ENCODE assay signal across 8 cellular contexts in the genomic region with DNA sequence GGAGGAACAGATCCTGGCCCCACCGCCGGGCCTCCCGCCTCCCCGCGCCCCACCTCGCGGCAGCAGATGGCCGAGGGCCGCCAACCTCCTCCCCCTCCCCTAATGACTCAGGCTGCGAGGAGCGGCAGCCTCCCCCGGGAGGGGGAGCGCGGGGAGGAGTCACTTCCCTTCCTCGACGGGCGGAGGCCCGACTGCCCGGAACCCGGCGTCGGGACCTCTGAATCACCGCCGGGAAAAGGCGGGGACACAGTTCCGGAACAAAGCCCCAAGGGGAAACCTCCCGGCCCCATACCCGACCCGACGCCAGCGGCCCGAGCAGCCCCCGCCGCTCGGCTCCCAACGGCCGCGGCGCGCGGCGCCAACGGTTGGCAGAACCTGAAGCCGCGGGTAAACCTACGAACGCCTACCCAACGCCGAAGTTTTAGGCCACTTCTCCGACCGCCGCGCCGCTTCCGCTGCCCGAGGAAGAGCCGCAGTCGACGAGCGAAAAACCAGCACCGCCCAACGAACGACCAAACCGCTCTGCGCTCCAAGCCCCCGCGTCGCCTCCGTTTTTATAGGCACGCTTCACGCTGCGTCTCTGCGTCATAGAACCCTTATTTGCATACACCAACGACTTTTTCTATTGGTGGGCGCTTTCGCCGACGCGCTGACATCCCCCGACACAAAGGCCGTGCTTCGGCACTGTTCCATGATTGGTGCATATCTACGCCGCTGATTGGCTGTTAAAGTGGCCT. TPM values are rescaled to one million over a fixed set of nuclear protein-coding genes. Genes with fewer than 3 reads are reported as not detected.
A peak's percentile ranks its signal among the peaks of the same experiment; 100 is the strongest.
DNase-seq lines count a peak whose midpoint lies in the region; ATAC-seq and TF ChIP-seq lines count a peak whose summit lies in the region.

No MANE protein-coding gene starts in this region.

- H3K27ac Mint-ChIP-seq in GM23338 = peak overlapping the region; percentile 99
- H3K27ac Mint-ChIP-seq in activated T-helper 17 cell treated with anti-CD3 and anti-CD28 coated beads, Interleukin-2, amount 50 U/mL, for 72 hours = peak overlapping the region; percentile 98
- H3K27ac Mint-ChIP-seq in natural killer cell = peak overlapping the region; percentile 95 to 99

- no peaks in the 10 kb centered on the region for H3K27me3 ChIP-seq in GM23338 (ENCODE audit: insufficient read depth)

- H3K9me3 Mint-ChIP-seq in GM23338 (peaks cover 4% of the 10 kb centered on the region; the same call in 2 of the 3 replicates), natural killer cell (no peaks in the 10 kb centered on the region)
- H3K9me3 Mint-ChIP-seq in activated T-helper 17 cell treated with anti-CD3 and anti-CD28 coated beads, Interleukin-2, amount 50 U/mL, for 72 hours = no peaks in the 10 kb centered on the region

- H4K20me1 ChIP-seq in GM23338 (replicated peaks; ENCODE audit: insufficient read depth) = peaks cover 18% of the 10 kb centered on the region

- peaks cover 17% of the 10 kb centered on the region for H3K4me1 ChIP-seq in GM23338 (ENCODE audit: insufficient read depth)

- intact Hi-C loops in natural killer cell (cut with micrococcal nuclease) = loop anchor here (1.0 to 5.0 kb wide), 3 partner anchors 15 to 76 kb away; partner anchors contain the start of genes GALK1, UNC13D and WBP2

- H3K4me1 Mint-ChIP-seq in GM23338 = peaks cover 44% of the 10 kb centered on the region
- peaks cover 33% of the 10 kb centered on the region for H3K4me1 Mint-ChIP-seq in activated T-helper 17 cell treated with anti-CD3 and anti-CD28 coated beads, Interleukin-2, amount 50 U/mL, for 72 hours
- H3K4me1 Mint-ChIP-seq in natural killer cell = peaks cover 62 to 70% of the 10 kb centered on the region in 2 donors

- peak overlapping the region; percentile 23; the same call in 1 of the 2 replicates for H3K27ac ChIP-seq in GM23338 (ENCODE audit: low read depth)

- TF ChIP-seq CTCF in GM23338 (conservative IDR thresholded peaks at IDR 0.05; ENCODE audit: low read depth in 2 of 2) (no peak), fibroblast of mammary gland (conservative IDR thresholded peaks at IDR 0.05; ENCODE audit: control insufficient read depth, insufficient read depth, low read depth, low read length) (no peak), natural killer cell (IDR thresholded peaks at IDR 0.05) (peak; percentile 1)

- H3K36me3 Mint-ChIP-seq in GM23338 (ENCODE audit: low read depth) (peaks cover 44% of the 10 kb centered on the region), natural killer cell (peaks cover 29% of the 10 kb centered on the region)
- H3K36me3 Mint-ChIP-seq in activated T-helper 17 cell treated with anti-CD3 and anti-CD28 coated beads, Interleukin-2, amount 50 U/mL, for 72 hours (ENCODE audit: low read depth) = peaks cover 57% of the 10 kb centered on the region

- H3K36me3 ChIP-seq in GM23338 (ENCODE audit: insufficient read depth) = peaks cover 17% of the 10 kb centered on the region; the same call in 1 of the 2 replicates

- H3K4me3 ChIP-seq in GM23338 = peak overlapping the region; percentile 80
- peak overlapping the region; percentile 88 for H3K4me3 ChIP-seq in fibroblast of mammary gland (ENCODE audit: control insufficient read depth, low read depth, low read length)

- no peaks in the 10 kb centered on the region for H3K9me2 ChIP-seq in GM23338 (ENCODE audit: insufficient read depth)

- peaks cover 31% of the 10 kb centered on the region for H3F3A ChIP-seq in GM23338 (replicated peaks; ENCODE audit: low read depth)

- H3K4me2 ChIP-seq in GM23338 = peak overlapping the region; percentile 91

- peak; percentile 99 for DNase-seq in Daoy (ENCODE audit: low read depth)
- DNase-seq in GM23338 (ENCODE audit: low spot score) = peak; percentile 100
- DNase-seq in Kasumi-1 (lab: John Stamatoyannopoulos, UW) = peak; percentile 100
- peak; percentile 99 for DNase-seq in RPMI7951 (ENCODE audit: low read depth)
- DNase-seq in fibroblast of mammary gland (ENCODE audit: low read depth) = peak; percentile 100
- peak; percentile 93 for DNase-seq in natural killer cell
- DNase-seq in stimulated activated naive CD4-positive, alpha-beta T cell (lab: John Stamatoyannopoulos, UW) = peak; percentile 82 to 98 (median 96)

- ATAC-seq in GM23338 (peak; percentile 77), natural killer cell (peak; percentile 51 to 82 (median 70))
- ATAC-seq in activated T-helper 17 cell treated with anti-CD3 and anti-CD28 coated beads, Interleukin-2, amount 50 U/mL, for 72 hours (replicated peaks) = peak; percentile 75

- H3K27me3 Mint-ChIP-seq in GM23338 (ENCODE audit: insufficient read depth, low read depth, poor library complexity) (peaks cover 36% of the 10 kb centered on the region), natural killer cell (ENCODE audit: low read depth in 2 of 2) (peaks cover 0 to 4% of the 10 kb centered on the region in 2 donors)
- H3K27me3 Mint-ChIP-seq in activated T-helper 17 cell treated with anti-CD3 and anti-CD28 coated beads, Interleukin-2, amount 50 U/mL, for 72 hours = no peaks in the 10 kb centered on the region

- H2AFZ ChIP-seq in GM23338 = no peak overlapping the region

- peaks cover 22% of the 10 kb centered on the region for H3K79me2 ChIP-seq in GM23338 (replicated peaks; ENCODE audit: insufficient read depth)

- H3K4me3 Mint-ChIP-seq in GM23338 (peak overlapping the region; percentile 92), natural killer cell (peak overlapping the region; percentile 99)
- peak overlapping the region; percentile 82 for H3K4me3 Mint-ChIP-seq in activated T-helper 17 cell treated with anti-CD3 and anti-CD28 coated beads, Interleukin-2, amount 50 U/mL, for 72 hours

RNA-seq across cellular contexts. Expression of gene UNK, which starts 5.2 kb away (rescaled TPM):
- total RNA-seq in Daoy (2014; rRNA removed; shearing (Covaris generic)) = 36.8 and 40.6 TPM in 2 replicates
- 65.2 and 67.0 TPM in 2 replicates for total RNA-seq in GM23338 (2014; rRNA removed; shearing (Covaris generic))
- 16.6 and 21.8 TPM in 2 replicates for polyA plus RNA-seq in GM23338 (2016; fragmentation: Nextera tagmentation; extraction: Ambion mirVana)
- total RNA-seq in RPMI7951 (2014; rRNA removed; shearing (Covaris generic)) = 15.6 and 16.0 TPM in 2 replicates
- 10 to 100 TPM; 19.0 to 22.1 TPM for total RNA-seq in activated T-helper 17 cell treated with anti-CD3 and anti-CD28 coated beads, Interleukin-2, amount 50 U/mL, for 72 hours
- total RNA-seq in natural killer cell = 10 to 100 TPM; 44.2 to 51.3 (median 44.5) TPM

RNA-seq across cellular contexts. Expression of gene GALK1, which starts 14.4 kb away (rescaled TPM):
- total RNA-seq in Daoy (2014; rRNA removed; shearing (Covaris generic)) = 14.3 and 29.9 TPM in 2 replicates
- 30.5 TPM in 2 replicates for total RNA-seq in GM23338 (2014; rRNA removed; shearing (Covaris generic))
- polyA plus RNA-seq in GM23338 (2016; fragmentation: Nextera tagmentation; extraction: Ambion mirVana) = 31.7 and 34.7 TPM in 2 replicates
- total RNA-seq in RPMI7951 (2014; rRNA removed; shearing (Covaris generic)) = 37.0 and 44.2 TPM in 2 replicates
- total RNA-seq in activated T-helper 17 cell treated with anti-CD3 and anti-CD28 coated beads, Interleukin-2, amount 50 U/mL, for 72 hours = 10 to 100 TPM; 43.4 to 51.4 TPM
- 10 to 100 TPM; 11.9 to 15.9 (median 12.6) TPM for total RNA-seq in natural killer cell

RNA-seq across cellular contexts. Expression of gene ITGB4, which starts 58.2 kb away (rescaled TPM):
- 3.6 and 3.9 TPM in 2 replicates for total RNA-seq in Daoy (2014; rRNA removed; shearing (Covaris generic))
- total RNA-seq in GM23338 (2014; rRNA removed; shearing (Covaris generic)) = 9.7 and 10.3 TPM in 2 replicates
- 4.2 and 6.1 TPM in 2 replicates for polyA plus RNA-seq in GM23338 (2016; fragmentation: Nextera tagmentation; extraction: Ambion mirVana)
- 0.36 and 0.39 TPM in 2 replicates for total RNA-seq in RPMI7951 (2014; rRNA removed; shearing (Covaris generic))
- 1 to 10 TPM in 1 of 2 donors, under 1 TPM in 1; 0.54 to 1.2 TPM for total RNA-seq in activated T-helper 17 cell treated with anti-CD3 and anti-CD28 coated beads, Interleukin-2, amount 50 U/mL, for 72 hours
- 1 to 10 TPM in 1 of 3 donors, under 1 TPM in 2; 0.38 to 1.0 (median 0.68) TPM for total RNA-seq in natural killer cell

Comparison
In these comparisons a context has a peak if more than half of its experiments do, and no peak if none do; other contexts are left out.
1. Peak in every context shown above with its lines: DNase-seq, ATAC-seq, H3K4me3 ChIP-seq and H3K27ac ChIP-seq.